16 cellular contexts compared by ENCODE assay signal in genomic region chr5:55924744-55925143, GRCh38.
DNase-seq lines count a peak whose midpoint lies in the region; ATAC-seq and TF ChIP-seq lines count a peak whose summit lies in the region.
"Had no signal": no experiment of that assay in that cellular context is flagged by ENCODE, and none has a peak within 500 bp of the region (broad histone marks: within the 10 kb centered on the region; RNA-seq: fewer than 3 reads in every experiment).

No MANE protein-coding gene starts in this region.

- DNase-seq in right atrium auricular region (ENCODE audit: low spot score) (peak; percentile 16), heart right ventricle (no peak), Karpas-422 (peak; percentile 2), coronary artery (ENCODE audit: low spot score) (peak; percentile 36), trophoblast cell (no peak), HCEC 1CT (no peak), iPS-NIHi7 (ENCODE audit: extremely low spot score) (no peak)
- DNase-seq: AML-193; CD4-positive, alpha-beta memory T cell; DMS153; DMS79; GDM1; HFFc6 had no signal

- intact Hi-C loops in heart right ventricle (cut with DNase I) = loop anchor here in 2 of 10 donors (10.0 kb wide), 1 partner anchor 210 kb away; the partner anchor contains the start of gene SLC38A9 (in 2 of the 2)

- H3K4me1 ChIP-seq in right atrium auricular region = peaks cover 0 to 4% of the 10 kb centered on the region in 2 donors
- peaks cover 0 to 24% (median 0%) of the 10 kb centered on the region in 9 donors for H3K4me1 ChIP-seq in heart right ventricle
- no peaks in the 10 kb centered on the region for H3K4me1 ChIP-seq in Karpas-422 (ENCODE audit: low read length)
- H3K4me1 ChIP-seq in trophoblast cell (ENCODE audit: control insufficient read depth in 1 of 2, insufficient read depth in 2 of 2, low read length in 2 of 2) = peaks cover 2 to 4% of the 10 kb centered on the region in 2 experiments

- H3K36me3 ChIP-seq in right atrium auricular region = no peaks in the 10 kb centered on the region
- no peaks in the 10 kb centered on the region for H3K36me3 ChIP-seq in heart right ventricle
- no peaks in the 10 kb centered on the region for H3K36me3 ChIP-seq in Karpas-422 (ENCODE audit: insufficient read depth, low read length)
- no peaks in the 10 kb centered on the region for H3K36me3 ChIP-seq in trophoblast cell (ENCODE audit: control insufficient read depth in 1 of 2, insufficient read depth in 2 of 2, low read length in 2 of 2)

- H4K8ac ChIP-seq in trophoblast cell (ENCODE audit: low read depth, low read length) = no peak overlapping the region

- no peak overlapping the region for H3K4ac ChIP-seq in trophoblast cell (ENCODE audit: low read depth, low read length)

- H2BK5ac ChIP-seq in trophoblast cell (ENCODE audit: low read depth, low read length, poor library complexity) = peak overlapping the region; percentile 50

- H3K27me3 ChIP-seq in right atrium auricular region (no peaks in the 10 kb centered on the region), heart right ventricle (no peaks in the 10 kb centered on the region), Karpas-422 (ENCODE audit: low read length) (no peaks in the 10 kb centered on the region), trophoblast cell (ENCODE audit: insufficient read depth, low read length) (no peaks in the 10 kb centered on the region)

- H3K18ac ChIP-seq in trophoblast cell (ENCODE audit: low read length) = no peak overlapping the region

- ATAC-seq in heart right ventricle = no peak
- ATAC-seq: GM23338, HCT116 had no signal

- no peaks in the 10 kb centered on the region for H3K9me3 ChIP-seq in right atrium auricular region
- no peaks in the 10 kb centered on the region for H3K9me3 ChIP-seq in heart right ventricle
- no peaks in the 10 kb centered on the region for H3K9me3 ChIP-seq in Karpas-422 (ENCODE audit: low read length)
- H3K9me3 ChIP-seq in trophoblast cell (ENCODE audit: insufficient read depth, low read depth, low read length) = no peaks in the 10 kb centered on the region

- H3K79me2 ChIP-seq in Karpas-422 (ENCODE audit: low read length) = no peaks in the 10 kb centered on the region
- H3K79me2 ChIP-seq in trophoblast cell (ENCODE audit: control insufficient read depth, insufficient read depth, low read length, poor library complexity) = no peaks in the 10 kb centered on the region

- H3K79me1 ChIP-seq in trophoblast cell (ENCODE audit: low read length) = peaks cover 16% of the 10 kb centered on the region

- peak overlapping the region; percentile 78 for H2BK120ac ChIP-seq in trophoblast cell (ENCODE audit: insufficient read depth, low read length, poor library complexity)

- TF ChIP-seq CTCF in right atrium auricular region (IDR thresholded peaks at IDR 0.05) = no peak
- no peak for TF ChIP-seq CTCF in heart right ventricle (IDR thresholded peaks at IDR 0.05)
- TF ChIP-seq CTCF in coronary artery (IDR thresholded peaks at IDR 0.05) = no peak

- H3K4me3 ChIP-seq in right atrium auricular region = no peak overlapping the region
- H3K4me3 ChIP-seq in heart right ventricle = no peak overlapping the region
- no peak overlapping the region for H3K4me3 ChIP-seq in Karpas-422 (ENCODE audit: low read length)
- H3K4me3 ChIP-seq in coronary artery = no peak overlapping the region
- no peak overlapping the region for H3K4me3 ChIP-seq in trophoblast cell (ENCODE audit: low read depth, low read length)
- H3K4me3 ChIP-seq: GM23338 had no signal

- no peak overlapping the region for H2AK5ac ChIP-seq in trophoblast cell (ENCODE audit: low read length)

- peak overlapping the region; percentile 57 for H3K14ac ChIP-seq in trophoblast cell (ENCODE audit: low read length)

- H2BK12ac ChIP-seq in trophoblast cell (ENCODE audit: low read length) = peak overlapping the region; percentile 46

- H4K12ac ChIP-seq in trophoblast cell (ENCODE audit: low read depth, low read length) = no peak overlapping the region

- peak overlapping the region; percentile 82 for H4K91ac ChIP-seq in trophoblast cell (ENCODE audit: low read depth, low read length)

- H2AFZ ChIP-seq in Karpas-422 (ENCODE audit: low read length) (no peak overlapping the region), trophoblast cell (ENCODE audit: insufficient read depth, low read length, poor library complexity) (no peak overlapping the region)
- H2AFZ ChIP-seq: GM23338 had no signal

- no peak overlapping the region for H3K23ac ChIP-seq in trophoblast cell (ENCODE audit: low read length)

- no peaks in the 10 kb centered on the region for H3K9me2 ChIP-seq in Karpas-422 (replicated peaks; ENCODE audit: insufficient read depth, low read length)

- WGBS in heart right ventricle, 2 donors = 88 to 98% methylated on average over 11 of the region's 11 CpGs
- no CpG with 5 or more reads among the region's 11 CpGs for WGBS in trophoblast cell (ENCODE audit: extremely low coverage, insufficient coverage, insufficient read length)

- H3K27ac ChIP-seq in right atrium auricular region = no peak overlapping the region
- H3K27ac ChIP-seq in heart right ventricle = no peak overlapping the region
- no peak overlapping the region for H3K27ac ChIP-seq in Karpas-422 (ENCODE audit: low read length)
- no peak overlapping the region for H3K27ac ChIP-seq in coronary artery
- no peak overlapping the region for H3K27ac ChIP-seq in trophoblast cell (ENCODE audit: low read depth, low read length)
- H3K27ac ChIP-seq: C4-2B had no signal

- H4K20me1 ChIP-seq in Karpas-422 (ENCODE audit: insufficient read depth, low read depth, low read length) = no peaks in the 10 kb centered on the region

- H3K4me2 ChIP-seq in Karpas-422 (ENCODE audit: low read depth, low read length, poor library complexity, severe bottlenecking) (no peak overlapping the region), trophoblast cell (ENCODE audit: low read length) (no peak overlapping the region)
- H3K4me2 ChIP-seq: GM23338 had no signal

- H3K9ac ChIP-seq in Karpas-422 (ENCODE audit: low read length) = no peak overlapping the region
- no peak overlapping the region for H3K9ac ChIP-seq in trophoblast cell (ENCODE audit: low read length)

Comparison
In these comparisons a context has a peak if more than half of its experiments do, and no peak if none do; other contexts are left out.
1. DNase-seq: peak in right atrium auricular region (single experiment), Karpas-422 (single experiment) and coronary artery (single experiment); none in heart right ventricle (0 of 2), trophoblast cell (0 of 2), HCEC 1CT (single experiment) and iPS-NIHi7 (single experiment).